Comparison of ENCODE assay signal across 26 cellular contexts in genomic region chr16:71670537-71670936, GRCh38. TPM values are rescaled to one million over a fixed set of nuclear protein-coding genes. Genes with fewer than 3 reads are reported as not detected.
A peak's percentile ranks its signal among the peaks of the same experiment; 100 is the strongest.
DNase-seq lines count a peak whose midpoint lies in the region; ATAC-seq, FAIRE-seq and TF ChIP-seq lines count a peak whose summit lies in the region.
"Had no signal": no experiment of that assay in that cellular context is flagged by ENCODE, and none has a peak within 500 bp of the region (broad histone marks: within the 10 kb centered on the region; RNA-seq: fewer than 3 reads in every experiment).

No MANE protein-coding gene starts in this region.

- no peak overlapping the region for H3K4me2 ChIP-seq in trophoblast cell (ENCODE audit: low read length)
- H3K4me2 ChIP-seq: BLaER1, GM23338 had no signal

- ATAC-seq in right lobe of liver = peak; percentile 63 to 79 (median 69)
- no peak for ATAC-seq in activated CD4-positive, CD25-positive, alpha-beta regulatory T cell treated with anti-CD3 and anti-CD28 coated beads, Interleukin-2, amount 50 U/mL, for 24 hours
- ATAC-seq: GM12878, GM23338 had no signal

- peaks cover 2 to 7% of the 10 kb centered on the region in 2 donors for H3K36me3 ChIP-seq in kidney (ENCODE audit: control insufficient read depth in 1 of 2, insufficient read depth in 2 of 2, low read length in 2 of 2)
- H3K36me3 ChIP-seq in right lobe of liver = peaks cover 0 to 7% (median 1%) of the 10 kb centered on the region in 4 donors
- H3K36me3 ChIP-seq in trophoblast cell (ENCODE audit: control insufficient read depth in 1 of 2, insufficient read depth in 2 of 2, low read length in 2 of 2) = peaks cover 6 to 9% of the 10 kb centered on the region in 2 experiments

- H3K4ac ChIP-seq in trophoblast cell (ENCODE audit: low read depth, low read length) = no peak overlapping the region

- peak overlapping the region in 1 of 6 donors; percentile 27 for H3K27ac Mint-ChIP-seq in immature natural killer cell
- H3K27ac Mint-ChIP-seq: GM23338, HFFc6, IgD-negative memory B cell had no signal

- H2BK120ac ChIP-seq in trophoblast cell (ENCODE audit: insufficient read depth, low read length, poor library complexity) = no peak overlapping the region

- no peak for TF ChIP-seq CTCF in kidney (IDR thresholded peaks at IDR 0.05; ENCODE audit: borderline replicate concordance, extremely low read depth, insufficient read depth)
- TF ChIP-seq CTCF in right lobe of liver (IDR thresholded peaks at IDR 0.05) = no peak

- H2AK5ac ChIP-seq in trophoblast cell (ENCODE audit: low read length) = no peak overlapping the region

- FAIRE-seq in kidney (lab: Jason Lieb, UNC) = no peak
- FAIRE-seq: A204.1, GM12878 had no signal

- H4K8ac ChIP-seq in trophoblast cell (ENCODE audit: low read depth, low read length) = no peak overlapping the region

- H3K9me3 ChIP-seq in kidney (ENCODE audit: control insufficient read depth in 1 of 2, low read length in 2 of 2) (no peaks in the 10 kb centered on the region), right lobe of liver (no peaks in the 10 kb centered on the region), trophoblast cell (ENCODE audit: insufficient read depth, low read depth, low read length) (no peaks in the 10 kb centered on the region)
- H3K9me3 ChIP-seq: BLaER1, HAP-1 had no signal

- H3K4me1 ChIP-seq in kidney (ENCODE audit: control insufficient read depth in 1 of 2, insufficient read depth in 1 of 2, low read depth in 1 of 2, low read length in 2 of 2) = no peaks in the 10 kb centered on the region
- H3K4me1 ChIP-seq in right lobe of liver = peaks cover 0 to 15% (median 3%) of the 10 kb centered on the region in 4 donors
- no peaks in the 10 kb centered on the region for H3K4me1 ChIP-seq in trophoblast cell (ENCODE audit: control insufficient read depth in 1 of 2, insufficient read depth in 2 of 2, low read length in 2 of 2)
- H3K4me1 ChIP-seq: BLaER1, HAP-1 had no signal

- intact Hi-C loops in kidney (cut with DNase I) = no loop called here
- intact Hi-C loops in right lobe of liver (cut with DNase I) = no loop called here

- H3K4me3 ChIP-seq in kidney (ENCODE audit: low read length in 2 of 2) (peak overlapping the region; percentile 29 to 35), right lobe of liver (no peak overlapping the region), trophoblast cell (ENCODE audit: low read depth, low read length) (no peak overlapping the region)
- H3K4me3 ChIP-seq: BLaER1, GM12878, GM23338, HAP-1 had no signal

- no peak overlapping the region for H3K14ac ChIP-seq in trophoblast cell (ENCODE audit: low read length)

- H4K91ac ChIP-seq in trophoblast cell (ENCODE audit: low read depth, low read length) = no peak overlapping the region

- peaks cover 17 to 72% (median 48%) of the 10 kb centered on the region in 3 donors for H3K36me3 Mint-ChIP-seq in immature natural killer cell

- no peak overlapping the region for H3K27ac ChIP-seq in kidney (ENCODE audit: low read depth in 2 of 2, low read length in 2 of 2)
- no peak overlapping the region for H3K27ac ChIP-seq in right lobe of liver
- no peak overlapping the region for H3K27ac ChIP-seq in trophoblast cell (ENCODE audit: low read depth, low read length)
- H3K27ac ChIP-seq: BLaER1, RWPE1 had no signal

- no peaks in the 10 kb centered on the region for H3K79me1 ChIP-seq in trophoblast cell (ENCODE audit: low read length)

- H3K23ac ChIP-seq in trophoblast cell (ENCODE audit: low read length) = no peak overlapping the region

- H3K9me3 Mint-ChIP-seq in immature natural killer cell = no peaks in the 10 kb centered on the region
- H3K9me3 Mint-ChIP-seq: CD4-positive, CD25-positive, alpha-beta regulatory T cell; GM23338; HFFc6; IgD-negative memory B cell had no signal

- no peaks in the 10 kb centered on the region for H3K79me2 ChIP-seq in trophoblast cell (ENCODE audit: control insufficient read depth, insufficient read depth, low read length, poor library complexity)

- DNase-seq in HuH-7.5 (ENCODE audit: low spot score) (peak; percentile 39), kidney (no peak), right lobe of liver (peak in 1 of 3 donors; percentile 29), trophoblast cell (no peak), immature natural killer cell (no peak)
- no peak for DNase-seq in stimulated activated naive CD4-positive, alpha-beta T cell treated with Interleukin-2 at 50 U/mL for 16 hours (lab: John Stamatoyannopoulos, UW)
- DNase-seq: CD4-positive, CD25-positive, alpha-beta regulatory T cell; EL; GDM1; HFFc6; NCI-H1048; NCI-H1417; NCI-H1694; NCI-H2029 treated with DMSO at 0.1 percent for 48 hours; NCI-H526 treated with DMSO at 0.1 percent for 48 hours; SHP77 had no signal

- H3K9ac ChIP-seq in kidney (ENCODE audit: low read length in 2 of 2) (no peak overlapping the region), trophoblast cell (ENCODE audit: low read length) (no peak overlapping the region)
- H3K9ac ChIP-seq: BLaER1 had no signal

- no peaks in the 10 kb centered on the region for H3K27me3 Mint-ChIP-seq in immature natural killer cell (ENCODE audit: low read depth in 3 of 3)
- H3K27me3 Mint-ChIP-seq: CD4-positive, CD25-positive, alpha-beta regulatory T cell; IgD-negative memory B cell had no signal

- no peak overlapping the region for H2BK12ac ChIP-seq in trophoblast cell (ENCODE audit: low read length)

- H3K4me3 Mint-ChIP-seq in immature natural killer cell = no peak overlapping the region
- H3K4me3 Mint-ChIP-seq: CD4-positive, CD25-positive, alpha-beta regulatory T cell; GM23338; HFFc6; IgD-negative memory B cell had no signal

- H2BK5ac ChIP-seq in trophoblast cell (ENCODE audit: low read depth, low read length, poor library complexity) = no peak overlapping the region

- no peak overlapping the region for H3K18ac ChIP-seq in trophoblast cell (ENCODE audit: low read length)

- no peak overlapping the region for H2AFZ ChIP-seq in trophoblast cell (ENCODE audit: insufficient read depth, low read length, poor library complexity)
- H2AFZ ChIP-seq: GM23338 had no signal

- no peaks in the 10 kb centered on the region for H3K27me3 ChIP-seq in right lobe of liver
- no peaks in the 10 kb centered on the region for H3K27me3 ChIP-seq in trophoblast cell (ENCODE audit: insufficient read depth, low read length)
- H3K27me3 ChIP-seq: BLaER1 had no signal

- no peaks in the 10 kb centered on the region for H3K4me1 Mint-ChIP-seq in immature natural killer cell
- H3K4me1 Mint-ChIP-seq: CD4-positive, CD25-positive, alpha-beta regulatory T cell; IgD-negative memory B cell had no signal

- no peak for TF ChIP-seq POLR2A in right lobe of liver (IDR thresholded peaks at IDR 0.05)

- no peak overlapping the region for H4K12ac ChIP-seq in trophoblast cell (ENCODE audit: low read depth, low read length)

- WGBS in right lobe of liver (ENCODE audit: insufficient coverage, low coverage, low lambda C conversion rate, missing lambda C conversion rate) = 42% methylated on average over 4 of the region's 4 CpGs
- no CpG with 5 or more reads among the region's 4 CpGs for WGBS in trophoblast cell (ENCODE audit: extremely low coverage, insufficient coverage, insufficient read length)

RNA-seq across cellular contexts. Expression of gene MARVELD3, which starts 44.6 kb away (rescaled TPM):
- total RNA-seq in kidney = 10.3 TPM
- 10.6 TPM for polyA plus RNA-seq in kidney (ENCODE audit: insufficient read depth, low read depth, low replicate concordance)
- total RNA-seq in right lobe of liver = 1 to 10 TPM; 4.4 to 9.2 (median 5.6) TPM
- 13.9 and 14.0 TPM in 2 replicates for polyA plus RNA-seq in trophoblast cell (2013)
- polyA plus RNA-seq in immature natural killer cell = not detected
- total RNA-seq: CD4-positive, CD25-positive, alpha-beta regulatory T cell; HFFc6; NCI-H460 had no signal
- polyA plus RNA-seq: AG04450; CD4-positive, CD25-positive, alpha-beta regulatory T cell; IgD-negative memory B cell had no signal

RNA-seq across cellular contexts. Expression of gene PHLPP2, which starts 54.0 kb away (rescaled TPM):
- total RNA-seq in kidney (7.1 TPM), right lobe of liver (1 to 10 TPM; 2.3 to 9.8 (median 5.6) TPM)
- polyA plus RNA-seq in kidney (ENCODE audit: insufficient read depth, low read depth, low replicate concordance) (2.8 TPM), immature natural killer cell (1 to 10 TPM in 1 of 3 donors, under 1 TPM in 2; 0.30 to 3.0 (median 0.80) TPM)
- 3.4 and 4.0 TPM in 2 replicates for polyA plus RNA-seq in trophoblast cell (2013)

Comparison
In these comparisons a context has a peak if more than half of its experiments do, and no peak if none do; other contexts are left out.
1. H3K4me3 ChIP-seq: peak in kidney (2 of 2); none in right lobe of liver (0 of 3) and trophoblast cell (single experiment).
2. ATAC-seq: peak in right lobe of liver (4 of 4); none in activated CD4-positive, CD25-positive, alpha-beta regulatory T cell treated with anti-CD3 and anti-CD28 coated beads, Interleukin-2, amount 50 U/mL, for 24 hours (0 of 2).